Comparison of ENCODE assay signal across 8 cellular contexts in genomic region chr1:147389532-147390184, GRCh38.
A peak's percentile ranks its signal among the peaks of the same experiment; 100 is the strongest.
DNase-seq lines count a peak whose midpoint lies in the region; ATAC-seq, FAIRE-seq and TF ChIP-seq lines count a peak whose summit lies in the region.

No MANE protein-coding gene starts in this region.

- DNase-seq in NCI-H2171 treated with DMSO at 0.1 percent for 48 hours (lab: John Stamatoyannopoulos, UW) (peak; percentile 53), NCI-H2171 (lab: John Stamatoyannopoulos, UW) (no peak), NCI-H82 (lab: John Stamatoyannopoulos, UW) (peak; percentile 70), bronchial epithelial cell (ENCODE audit: low read depth) (peak; percentile 47), kidney epithelial cell (ENCODE audit: low read depth) (no peak), tibial nerve (ENCODE audit: low spot score in 2 of 2) (peak in 1 of 2 donors; percentile 12)
- DNase-seq in stimulated activated naive CD4-positive, alpha-beta T cell treated with Interleukin-2 at 50 U/mL for 16 hours (lab: John Stamatoyannopoulos, UW) = no peak

- H3K27me3 ChIP-seq in bronchial epithelial cell (ENCODE audit: control insufficient read depth, insufficient read depth, low read length) (no peaks in the 10 kb centered on the region), kidney epithelial cell (ENCODE audit: control insufficient read depth, insufficient read depth, low read length) (no peaks in the 10 kb centered on the region), tibial nerve (no peaks in the 10 kb centered on the region)

- WGBS in tibial nerve, 2 donors = 66 to 68% methylated on average over 4 of the region's 8 CpGs

- no peaks in the 10 kb centered on the region for H3K4me1 ChIP-seq in tibial nerve

- H3K4me3 ChIP-seq in bronchial epithelial cell (ENCODE audit: low read depth, low read length) = no peak overlapping the region
- H3K4me3 ChIP-seq in kidney epithelial cell (ENCODE audit: low read depth, low read length) = no peak overlapping the region
- no peak overlapping the region for H3K4me3 ChIP-seq in tibial nerve

- no peak overlapping the region for H3K27ac ChIP-seq in tibial nerve

- H3K36me3 ChIP-seq in bronchial epithelial cell (ENCODE audit: control insufficient read depth, insufficient read depth, low read length) (no peaks in the 10 kb centered on the region), kidney epithelial cell (ENCODE audit: control insufficient read depth, insufficient read depth, low read length) (no peaks in the 10 kb centered on the region), tibial nerve (no peaks in the 10 kb centered on the region)

- TF ChIP-seq POLR2A in tibial nerve (IDR thresholded peaks at IDR 0.05) = no peak

- TF ChIP-seq CTCF in bronchial epithelial cell (IDR thresholded peaks at IDR 0.05; ENCODE audit: insufficient read depth, low read length, severe bottlenecking) = peak; percentile 74
- TF ChIP-seq CTCF in kidney epithelial cell (IDR thresholded peaks at IDR 0.05; ENCODE audit: insufficient read depth, low read length, poor library complexity, severe bottlenecking) = peak; percentile 73
- peak; percentile 25 to 53 (median 41) for TF ChIP-seq CTCF in tibial nerve (IDR thresholded peaks at IDR 0.05)

- peak; percentile 53 for ATAC-seq in HG03432 (IDR thresholded peaks at IDR 0.05; ENCODE audit: unreplicated experiment)

- no peak for TF ChIP-seq EP300 in tibial nerve (IDR thresholded peaks at IDR 0.05)

- FAIRE-seq in bronchial epithelial cell (lab: Jason Lieb, UNC) = peak; percentile 68

- peaks cover 0 to 18% (median 0%) of the 10 kb centered on the region in 4 donors for H3K9me3 ChIP-seq in tibial nerve

Comparison
In these comparisons a context has a peak if more than half of its experiments do, and no peak if none do; other contexts are left out.
1. DNase-seq: peak in NCI-H2171 treated with DMSO at 0.1 percent for 48 hours (single experiment), NCI-H82 (single experiment) and bronchial epithelial cell (single experiment); none in NCI-H2171 (single experiment), kidney epithelial cell (single experiment) and stimulated activated naive CD4-positive, alpha-beta T cell treated with Interleukin-2 at 50 U/mL for 16 hours (single experiment).
2. Peak in every context shown above with its lines, with median percentiles within 50 percentile points of each other: CTCF ChIP-seq.